Comparison of ENCODE assay signal across 27 cellular contexts in the genomic region with DNA sequence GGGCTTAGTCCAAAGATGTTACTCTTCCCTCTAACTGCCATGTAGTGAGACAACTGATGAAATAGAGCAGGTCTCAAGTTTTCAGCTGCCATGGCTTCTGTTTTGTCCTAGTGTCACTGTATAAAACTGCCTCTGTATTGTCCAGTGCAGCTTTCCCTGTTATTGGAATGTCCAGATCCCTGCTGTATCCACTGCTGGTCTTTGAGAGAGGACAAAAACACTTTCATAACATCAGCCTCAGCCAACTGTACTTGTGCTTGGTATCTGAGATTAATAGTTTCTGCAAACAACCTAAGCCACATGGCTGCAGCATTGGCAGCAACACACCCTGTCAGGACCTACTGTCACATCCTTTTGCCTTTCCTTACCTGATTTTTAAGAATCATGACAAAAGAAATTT.
"Had no signal": no experiment of that assay in that cellular context is flagged by ENCODE, and none has a peak within 500 bp of the region (broad histone marks: within the 10 kb centered on the region; RNA-seq: fewer than 3 reads in every experiment).

No MANE protein-coding gene starts in this region.

- H3K36me3 ChIP-seq: neutrophil, pancreas, prostate gland, stomach, thoracic aorta, thyroid gland, tibial nerve, upper lobe of left lung had no signal

- H3K36me3 Mint-ChIP-seq: stimulated activated effector memory CD8-positive, alpha-beta T cell treated with anti-CD3 and anti-CD28 coated beads, Interleukin-12 subunit alpha, Interleukin-12 subunit beta, amount 100 ng/mL, for 72 hours had no signal

- ATAC-seq: naive thymus-derived CD8-positive, alpha-beta T cell; natural killer cell treated with Interleukin-12 subunit alpha and Interleukin-12 subunit beta and Interleukin-15 and Interleukin-18, amount 100 ng/mL, for 72 hours; pancreas; sciatic nerve; stimulated activated effector memory CD8-positive, alpha-beta T cell treated with anti-CD3 and anti-CD28 coated beads, Interleukin-12 subunit alpha, Interleukin-12 subunit beta, amount 100 ng/mL, for 72 hours had no signal

- H3K27me3 ChIP-seq: neutrophil, pancreas, stomach, thyroid gland, tibial nerve, upper lobe of left lung had no signal

- H3K9me3 ChIP-seq: neutrophil, pancreas, prostate gland, thyroid gland had no signal

- H3K4me1 Mint-ChIP-seq: nephron progenitor cell; neural crest cell; stimulated activated effector memory CD8-positive, alpha-beta T cell treated with anti-CD3 and anti-CD28 coated beads, Interleukin-12 subunit alpha, Interleukin-12 subunit beta, amount 100 ng/mL, for 72 hours; stimulated activated naive B cell treated with anti-CD40 and anti-IgM and Interleukin-4, amounts not matched to agents 10 μg/mL and 1 μg/mL and 100 μg/mL, for 72 hours had no signal

- H3K4me3 Mint-ChIP-seq: naive B cell; naive thymus-derived CD8-positive, alpha-beta T cell; natural killer cell treated with Interleukin-12 subunit alpha and Interleukin-12 subunit beta and Interleukin-15 and Interleukin-18, amount 100 ng/mL, for 72 hours; nephron progenitor cell; neural crest cell; stimulated activated effector memory CD8-positive, alpha-beta T cell treated with anti-CD3 and anti-CD28 coated beads, Interleukin-12 subunit alpha, Interleukin-12 subunit beta, amount 100 ng/mL, for 72 hours; stimulated activated naive B cell treated with anti-CD40 and anti-IgM and Interleukin-4, amounts not matched to agents 10 μg/mL and 1 μg/mL and 100 μg/mL, for 72 hours; stimulated activated naive CD8-positive, alpha-beta T cell treated with anti-CD3 and anti-CD28 coated beads, Interleukin-15, Interleukin-2, amounts not matched to agents 100 ng/mL and 50 ng/mL, for 24 hours had no signal

- H3K27me3 Mint-ChIP-seq: naive B cell; stimulated activated naive B cell treated with anti-CD40 and anti-IgM and Interleukin-4, amounts not matched to agents 10 μg/mL and 1 μg/mL and 100 μg/mL, for 72 hours; stimulated activated naive CD8-positive, alpha-beta T cell treated with anti-CD3 and anti-CD28 coated beads, Interleukin-15, Interleukin-2, amounts not matched to agents 100 ng/mL and 50 ng/mL, for 24 hours had no signal

- H3K27ac ChIP-seq: neutrophil, pancreas, prostate gland, stomach, thoracic aorta, thyroid gland, tibial nerve, upper lobe of left lung had no signal

- H3K4me1 ChIP-seq: pancreas, prostate gland, thyroid gland, upper lobe of left lung had no signal

- H3K27ac Mint-ChIP-seq: naive B cell; naive thymus-derived CD8-positive, alpha-beta T cell; natural killer cell treated with Interleukin-12 subunit alpha and Interleukin-12 subunit beta and Interleukin-15 and Interleukin-18, amount 100 ng/mL, for 72 hours; nephron progenitor cell; stimulated activated effector memory CD8-positive, alpha-beta T cell treated with anti-CD3 and anti-CD28 coated beads, Interleukin-12 subunit alpha, Interleukin-12 subunit beta, amount 100 ng/mL, for 72 hours; stimulated activated naive B cell treated with anti-CD40 and anti-IgM and Interleukin-4, amounts not matched to agents 10 μg/mL and 1 μg/mL and 100 μg/mL, for 72 hours; stimulated activated naive CD8-positive, alpha-beta T cell treated with anti-CD3 and anti-CD28 coated beads, Interleukin-15, Interleukin-2, amounts not matched to agents 100 ng/mL and 50 ng/mL, for 24 hours had no signal

- DNase-seq: naive B cell; naive thymus-derived CD8-positive, alpha-beta T cell; nephron progenitor cell; nucleus accumbens; pancreas; retina; right cardiac atrium; small intestine; stimulated activated CD4-positive, alpha-beta T cell treated with anti-CD3 and anti-CD28 coated beads, Interleukin-15, amount 100 ng/mL, for 24 hours; stimulated activated CD4-positive, alpha-beta T cell treated with anti-CD3 and anti-CD28 coated beads, Interleukin-2, amount 100 ng/mL, for 24 hours; stimulated activated CD4-positive, alpha-beta T cell treated with anti-CD3 and anti-CD28 coated beads, Interleukin-2, amount 100 ng/mL, for 48 hours; stimulated activated CD4-positive, alpha-beta T cell treated with anti-CD3 and anti-CD28 coated beads, Interleukin-4, amount 100 ng/mL, for 24 hours; stimulated activated naive B cell treated with anti-CD40 and anti-IgM and Interleukin-4, amounts not matched to agents 10 μg/mL and 1 μg/mL and 100 μg/mL, for 72 hours; stimulated activated naive CD4-positive, alpha-beta T cell treated with Interleukin-2 at 50 U/mL for 16 hours; stomach; thyroid gland; trophoblast cell; upper lobe of left lung had no signal

- H3K4me3 ChIP-seq: pancreas, prostate gland, stomach, thoracic aorta, thyroid gland, tibial nerve, upper lobe of left lung had no signal
